23 cellular contexts compared by ENCODE assay signal in the genomic region with DNA sequence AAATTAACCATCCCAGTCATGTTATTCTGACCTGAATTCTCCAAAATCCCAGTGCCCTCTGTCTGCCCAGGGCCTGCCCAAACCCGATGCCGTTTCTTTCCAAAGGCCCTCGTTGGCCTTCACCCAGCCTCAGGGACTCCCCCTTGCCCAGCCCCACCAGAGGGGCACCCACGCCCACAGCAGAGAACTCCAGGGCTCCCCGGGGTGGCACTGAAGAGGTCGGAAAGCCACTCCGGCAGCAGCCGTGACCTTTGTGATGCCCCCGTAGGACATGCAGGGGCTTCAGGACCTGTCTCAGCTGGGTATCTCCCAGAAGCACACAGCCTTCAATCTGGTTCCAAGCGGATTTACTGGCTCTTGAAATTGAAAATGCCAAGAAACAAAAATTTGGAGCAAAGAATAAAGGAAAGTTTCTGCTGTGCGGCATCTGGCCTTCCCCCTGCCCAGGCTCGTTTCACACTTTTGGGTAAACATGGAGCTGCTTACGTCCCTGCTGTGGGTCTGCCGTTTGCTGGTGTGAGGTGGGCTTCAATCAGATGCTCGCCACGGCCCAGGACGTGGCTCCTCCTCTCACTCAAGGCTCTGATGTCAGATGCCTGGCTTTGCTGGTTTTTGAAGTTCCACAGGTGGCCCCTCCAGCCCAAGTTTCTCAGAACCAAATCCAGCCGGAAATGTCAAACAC.
DNase-seq lines count a peak whose midpoint lies in the region; ATAC-seq and TF ChIP-seq lines count a peak whose summit lies in the region.
"Had no signal": no experiment of that assay in that cellular context is flagged by ENCODE, and none has a peak within 500 bp of the region (broad histone marks: within the 10 kb centered on the region; RNA-seq: fewer than 3 reads in every experiment).

No MANE protein-coding gene starts in this region.

- H3K27me3 ChIP-seq in left ventricle myocardium inferior (ENCODE audit: low read depth) (peaks cover 33% of the 10 kb centered on the region), right cardiac atrium (ENCODE audit: control insufficient read depth, insufficient read depth) (no peaks in the 10 kb centered on the region), neuronal stem cell (ENCODE audit: control insufficient read depth in 3 of 3, insufficient read depth in 3 of 3, low read depth in 1 of 3, low read length in 3 of 3) (no peaks in the 10 kb centered on the region)

- H2BK12ac ChIP-seq in neuronal stem cell (ENCODE audit: low read length): no peak overlapping the region

- no peaks in the 10 kb centered on the region for H3K79me1 ChIP-seq in neuronal stem cell (ENCODE audit: low read depth, low read length)

- peak overlapping the region; percentile 33 for H3K18ac ChIP-seq in neuronal stem cell (ENCODE audit: low read length)

- H3K36me3 ChIP-seq in left ventricle myocardium inferior (no peaks in the 10 kb centered on the region), neuronal stem cell (replicated peaks in 1 of 2; ENCODE audit: control insufficient read depth in 2 of 2, insufficient read depth in 2 of 2, low read length in 2 of 2) (no peaks in the 10 kb centered on the region)
- H3K36me3 ChIP-seq: SJSA1 had no signal

- H3K9me3 ChIP-seq in left ventricle myocardium inferior (replicated peaks) (no peaks in the 10 kb centered on the region), right cardiac atrium (ENCODE audit: control insufficient read depth, low read length) (no peaks in the 10 kb centered on the region), neuronal stem cell (replicated peaks in 1 of 2; ENCODE audit: control insufficient read depth in 2 of 2, insufficient read depth in 1 of 2, low read depth in 1 of 2, low read length in 2 of 2) (no peaks in the 10 kb centered on the region)
- H3K9me3 ChIP-seq: Caco-2, SJSA1 had no signal

- no peak for ATAC-seq in right cardiac atrium
- ATAC-seq in WTC11: no peak
- no peak for ATAC-seq in GM21526 (IDR thresholded peaks at IDR 0.05; ENCODE audit: low FRiP score, unreplicated experiment)
- no peak for ATAC-seq in Right ventricle myocardium superior (ENCODE audit: poor library complexity)

- no peak overlapping the region for H3K4ac ChIP-seq in neuronal stem cell (ENCODE audit: low read length)

- peaks cover 10% of the 10 kb centered on the region for H3K4me1 Mint-ChIP-seq in WTC11

- H4K8ac ChIP-seq in neuronal stem cell (ENCODE audit: low read depth, low read length): no peak overlapping the region

- peaks cover 19% of the 10 kb centered on the region for H3K4me1 ChIP-seq in left ventricle myocardium inferior
- H3K4me1 ChIP-seq in right cardiac atrium (ENCODE audit: control insufficient read depth, insufficient read depth, low read length): no peaks in the 10 kb centered on the region
- H3K4me1 ChIP-seq in neuronal stem cell (ENCODE audit: control insufficient read depth in 2 of 2, insufficient read depth in 1 of 2, low read depth in 1 of 2, low read length in 2 of 2): peaks cover 0 to 2% of the 10 kb centered on the region in 2 donors
- H3K4me1 ChIP-seq: Caco-2, SJSA1 had no signal

- H3K23ac ChIP-seq in neuronal stem cell (ENCODE audit: low read depth, low read length, poor library complexity): no peak overlapping the region

- H3K4me3 ChIP-seq in left ventricle myocardium inferior: no peak overlapping the region
- no peak overlapping the region for H3K4me3 ChIP-seq in right cardiac atrium (ENCODE audit: low read length)
- H3K4me3 ChIP-seq in neuronal stem cell (ENCODE audit: low read length in 2 of 2): no peak overlapping the region
- H3K4me3 ChIP-seq: SJSA1 had no signal

- H2BK120ac ChIP-seq in neuronal stem cell (ENCODE audit: low read depth, low read length): no peak overlapping the region

- no peak overlapping the region for H3K4me2 ChIP-seq in neuronal stem cell (ENCODE audit: insufficient read depth, low read length, poor library complexity, severe bottlenecking)

- H3K9ac ChIP-seq in neuronal stem cell (ENCODE audit: low read depth, low read length, poor library complexity): no peak overlapping the region

- intact Hi-C loops in left ventricle myocardium inferior (cut with micrococcal nuclease): no loop called here
- intact Hi-C loops in right cardiac atrium (cut with DNase I): no loop called here
- intact Hi-C loops in Right ventricle myocardium superior (cut with DNase I): no loop called here

- TF ChIP-seq CTCF in left ventricle myocardium inferior (IDR thresholded peaks at IDR 0.05; ENCODE audit: borderline replicate concordance) (no peak), WTC11 (IDR thresholded peaks at IDR 0.05) (no peak)

- H3K27ac Mint-ChIP-seq in WTC11: no peak overlapping the region

- no peaks in the 10 kb centered on the region for H3K27me3 Mint-ChIP-seq in WTC11 (ENCODE audit: low read depth)
- H3K27me3 Mint-ChIP-seq: CD4-positive, alpha-beta memory T cell had no signal

- DNase-seq in left ventricle myocardium inferior (no peak), right cardiac atrium (no peak), WTC11 (ENCODE audit: low spot score) (peak; percentile 8), neuronal stem cell (ENCODE audit: low spot score) (no peak), KBM-7 (no peak), Right ventricle myocardium superior (no peak)
- DNase-seq: AML-193; C1 segment of cervical spinal cord; CD4-positive, alpha-beta memory T cell; DMS 273 treated with DMSO at 0.1 percent for 48 hours; DMS79; GF-D8; Kasumi-1; MV-4-11; NCI-H1105; NCI-H146; NCI-H1930; NCI-H2107; NCI-H524; NCI-H748 treated with DMSO at 0.1 percent for 48 hours had no signal

- H2AFZ ChIP-seq in neuronal stem cell (ENCODE audit: low read length): no peak overlapping the region

- H2AK5ac ChIP-seq in neuronal stem cell (ENCODE audit: low read depth, low read length): no peak overlapping the region

- H3K4me3 Mint-ChIP-seq in WTC11: no peak overlapping the region

- WGBS in right cardiac atrium: 70% methylated on average over 18 of the region's 18 CpGs
- no CpG with 5 or more reads among the region's 18 CpGs for WGBS in neuronal stem cell (ENCODE audit: extremely low coverage in 2 of 2, insufficient read length in 2 of 2, insufficient replicate concordance in 1 of 2), 2 donors

- no peak overlapping the region for H2BK5ac ChIP-seq in neuronal stem cell (ENCODE audit: low read length)

- in situ Hi-C loops in KBM-7 (cut with MboI; ENCODE audit: low pct_unique_long_range_greater_than_20kb, low sequenced_read_pairs): no loop called here

- H3K9me3 Mint-ChIP-seq in WTC11: no peaks in the 10 kb centered on the region

- no peak overlapping the region for H4K91ac ChIP-seq in neuronal stem cell (ENCODE audit: low read depth, low read length, poor library complexity)

- CTCF ChIA-PET in WTC11 (lab: Charles Lee): no interaction called here

- H3K27ac ChIP-seq in left ventricle myocardium inferior (replicated peaks): peak overlapping the region; percentile 19
- H3K27ac ChIP-seq in right cardiac atrium (ENCODE audit: low read length): no peak overlapping the region
- no peak overlapping the region for H3K27ac ChIP-seq in neuronal stem cell (replicated peaks; ENCODE audit: low read length)
- H3K27ac ChIP-seq: SJSA1 had no signal

- H3K14ac ChIP-seq in neuronal stem cell (ENCODE audit: low read length): no peak overlapping the region

- POLR2A ChIA-PET in WTC11 (lab: Charles Lee): no interaction called here

- no peaks in the 10 kb centered on the region for H3K36me3 Mint-ChIP-seq in WTC11
- H3K36me3 Mint-ChIP-seq: CD4-positive, alpha-beta memory T cell had no signal

- no peak overlapping the region for H2BK15ac ChIP-seq in neuronal stem cell (ENCODE audit: low read length)

TF ChIP-seq in WTC11, 78 proteins besides CTCF, POLR2A, EP300 and RAD21:
- TF ChIP-seq NFE2L1 (CRISPR knock-in tag; IDR thresholded peaks at IDR 0.05) (no peak), GRHL2 (CRISPR knock-in tag; IDR thresholded peaks at IDR 0.05; ENCODE audit: insufficient replicate concordance, severe bottlenecking) (no peak), TEAD4 (CRISPR knock-in tag; IDR thresholded peaks at IDR 0.05) (no peak), TEAD1 (CRISPR knock-in tag; IDR thresholded peaks at IDR 0.05) (no peak)
- TF ChIP-seq, protein P1, sequence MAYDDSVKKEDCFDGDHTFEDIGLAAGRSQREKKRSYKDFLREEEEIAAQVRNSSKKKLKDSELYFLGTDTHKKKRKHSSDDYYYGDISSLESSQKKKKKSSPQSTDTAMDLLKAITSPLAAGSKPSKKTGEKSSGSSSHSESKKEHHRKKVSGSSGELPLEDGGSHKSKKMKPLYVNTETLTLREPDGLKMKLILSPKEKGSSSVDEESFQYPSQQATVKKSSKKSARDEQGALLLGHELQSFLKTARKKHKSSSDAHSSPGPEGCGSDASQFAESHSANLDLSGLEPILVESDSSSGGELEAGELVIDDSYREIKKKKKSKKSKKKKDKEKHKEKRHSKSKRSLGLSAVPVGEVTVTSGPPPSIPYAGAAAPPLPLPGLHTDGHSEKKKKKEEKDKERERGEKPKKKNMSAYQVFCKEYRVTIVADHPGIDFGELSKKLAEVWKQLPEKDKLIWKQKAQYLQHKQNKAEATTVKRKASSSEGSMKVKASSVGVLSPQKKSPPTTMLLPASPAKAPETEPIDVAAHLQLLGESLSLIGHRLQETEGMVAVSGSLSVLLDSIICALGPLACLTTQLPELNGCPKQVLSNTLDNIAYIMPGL (CRISPR knock-in tag; IDR thresholded peaks at IDR 0.05): no peak
